In the genomic region with DNA sequence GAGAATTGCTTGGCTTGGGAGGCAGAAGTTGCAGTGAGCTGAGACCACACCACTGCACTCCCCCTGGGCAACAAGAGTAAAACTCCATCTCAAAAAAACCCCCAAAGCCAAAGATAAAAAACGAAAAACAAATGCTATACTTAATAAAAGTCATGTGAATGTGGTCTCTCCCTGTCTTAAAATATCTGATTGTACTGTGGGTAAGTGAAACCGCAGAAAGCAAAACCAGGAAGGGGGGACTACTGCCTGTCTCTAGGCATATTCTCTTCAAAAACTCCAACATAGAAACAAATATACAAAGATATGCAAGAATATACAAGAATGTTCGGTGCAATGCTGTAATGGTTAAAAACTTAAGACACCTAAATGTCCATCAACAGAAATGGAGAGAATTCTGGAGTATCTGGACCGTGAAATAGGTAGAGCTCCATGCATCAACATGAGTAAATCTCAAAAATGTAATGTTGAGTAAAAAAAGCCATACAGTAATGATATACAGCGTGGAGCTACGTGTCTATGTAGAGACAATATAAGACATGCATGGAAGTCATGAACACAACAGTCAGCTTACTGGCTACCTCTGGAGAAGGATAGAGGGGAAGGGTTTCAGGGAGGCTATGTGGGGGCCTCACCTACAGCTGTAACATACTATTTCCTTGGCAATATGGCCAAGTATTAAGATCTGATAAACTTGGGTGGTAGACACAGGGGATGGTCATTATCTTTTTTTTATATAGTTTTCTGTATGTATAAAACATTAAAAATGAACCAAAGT, we compare ENCODE assay signal across 10 cellular contexts. TPM values are rescaled to one million over a fixed set of nuclear protein-coding genes. Genes with fewer than 3 reads are reported as not detected.
DNase-seq lines count a peak whose midpoint lies in the region; ATAC-seq lines count a peak whose summit lies in the region.
"Had no signal": no experiment of that assay in that cellular context is flagged by ENCODE, and none has a peak within 500 bp of the region (broad histone marks: within the 10 kb centered on the region; RNA-seq: fewer than 3 reads in every experiment).

No MANE protein-coding gene starts in this region.

- no peaks in the 10 kb centered on the region for H3K27me3 ChIP-seq in iPS-18a (ENCODE audit: control insufficient read depth, insufficient read depth, low read length)
- H3K27me3 ChIP-seq: SJSA1 had no signal

- no peaks in the 10 kb centered on the region for H3K27me3 Mint-ChIP-seq in activated CD4-positive, alpha-beta T cell treated with anti-CD3 and anti-CD28 coated beads, Interleukin-2, amount 10 ng/mL, durations not matched to agents 24 days and 14 days
- no peaks in the 10 kb centered on the region for H3K27me3 Mint-ChIP-seq in activated CD4-positive, alpha-beta memory T cell treated with anti-CD3 and anti-CD28 coated beads for 36 hours
- H3K27me3 Mint-ChIP-seq in stimulated activated naive CD8-positive, alpha-beta T cell treated with anti-CD3 and anti-CD28 coated beads, Interleukin-15, amount 100 ng/mL, for 72 hours, result no peaks in the 10 kb centered on the region

- peaks cover 3% of the 10 kb centered on the region for H3K4me1 ChIP-seq in iPS-18a (ENCODE audit: control insufficient read depth, low read depth, low read length)

- peaks cover 3% of the 10 kb centered on the region for H3K9me3 ChIP-seq in iPS-18a (ENCODE audit: control insufficient read depth, low read depth, low read length)

- H3K36me3 Mint-ChIP-seq in activated CD4-positive, alpha-beta T cell treated with anti-CD3 and anti-CD28 coated beads, Interleukin-2, amount 10 ng/mL, durations not matched to agents 24 days and 14 days (ENCODE audit: low read depth), result peaks cover 68% of the 10 kb centered on the region
- H3K36me3 Mint-ChIP-seq in activated CD4-positive, alpha-beta memory T cell treated with anti-CD3 and anti-CD28 coated beads for 36 hours, result peaks cover 53% of the 10 kb centered on the region

- H3K36me3 ChIP-seq in iPS-18a (ENCODE audit: control insufficient read depth, low read depth, low read length), result peaks cover 16% of the 10 kb centered on the region

- no peak overlapping the region for H3K27ac ChIP-seq in iPS-18a (ENCODE audit: low read length)
- H3K27ac ChIP-seq: SJSA1 had no signal

- POLR2A ChIA-PET in activated CD4-positive, alpha-beta memory T cell treated with anti-CD3 and anti-CD28 coated beads for 36 hours (lab: Charles Lee), result interaction anchor here (0.6 to 1.1 kb wide), 2 partner anchors 38 to 78 kb away, joined by 3 to 5 read pairs; no protein-coding TSS in a partner anchor

- intact Hi-C loops in activated CD4-positive, alpha-beta T cell treated with anti-CD3 and anti-CD28 coated beads, Interleukin-2, amount 10 ng/mL, durations not matched to agents 24 days and 14 days (cut with micrococcal nuclease), result no loop called here
- intact Hi-C loops in activated CD4-positive, alpha-beta memory T cell treated with anti-CD3 and anti-CD28 coated beads for 36 hours (cut with micrococcal nuclease), result no loop called here

- H3K9ac ChIP-seq in iPS-18a (ENCODE audit: low read length), result no peak overlapping the region

- peak overlapping the region; percentile 97 for H3K4me3 Mint-ChIP-seq in activated CD4-positive, alpha-beta T cell treated with anti-CD3 and anti-CD28 coated beads, Interleukin-2, amount 10 ng/mL, durations not matched to agents 24 days and 14 days
- peak overlapping the region; percentile 99 for H3K4me3 Mint-ChIP-seq in activated CD4-positive, alpha-beta memory T cell treated with anti-CD3 and anti-CD28 coated beads for 36 hours
- H3K4me3 Mint-ChIP-seq in stimulated activated naive CD8-positive, alpha-beta T cell treated with anti-CD3 and anti-CD28 coated beads, Interleukin-15, amount 100 ng/mL, for 72 hours, result peak overlapping the region; percentile 93 to 98

- peak overlapping the region; percentile 43 for H3K27ac Mint-ChIP-seq in activated CD4-positive, alpha-beta T cell treated with anti-CD3 and anti-CD28 coated beads, Interleukin-2, amount 10 ng/mL, durations not matched to agents 24 days and 14 days
- H3K27ac Mint-ChIP-seq in activated CD4-positive, alpha-beta memory T cell treated with anti-CD3 and anti-CD28 coated beads for 36 hours, result peak overlapping the region; percentile 99
- peak overlapping the region in 1 of 2 donors; percentile 78 for H3K27ac Mint-ChIP-seq in stimulated activated naive CD8-positive, alpha-beta T cell treated with anti-CD3 and anti-CD28 coated beads, Interleukin-15, amount 100 ng/mL, for 72 hours

- DNase-seq in activated CD4-positive, alpha-beta T cell treated with anti-CD3 and anti-CD28 coated beads, Interleukin-2, amount 10 ng/mL, durations not matched to agents 24 days and 14 days, result no peak
- no peak for DNase-seq in activated CD4-positive, alpha-beta T cell treated with anti-CD3 and anti-CD28 coated beads for 1 hour
- DNase-seq in activated CD4-positive, alpha-beta memory T cell treated with anti-CD3 and anti-CD28 coated beads for 36 hours, result no peak
- no peak for DNase-seq in stimulated activated naive CD8-positive, alpha-beta T cell treated with anti-CD3 and anti-CD28 coated beads, Interleukin-15, amount 100 ng/mL, for 72 hours
- no peak for DNase-seq in NCI-H1417 treated with DMSO at 0.1 percent for 48 hours (lab: John Stamatoyannopoulos, UW)
- DNase-seq: C1 segment of cervical spinal cord had no signal

- no peak for ATAC-seq in stimulated activated naive CD8-positive, alpha-beta T cell treated with anti-CD3 and anti-CD28 coated beads, Interleukin-15, amount 100 ng/mL, for 72 hours
- ATAC-seq in GM21528 (IDR thresholded peaks at IDR 0.05; ENCODE audit: low FRiP score, unreplicated experiment), result no peak
- no peak for ATAC-seq in GM19035 (IDR thresholded peaks at IDR 0.05; ENCODE audit: unreplicated experiment)

- CTCF ChIA-PET in activated CD4-positive, alpha-beta memory T cell treated with anti-CD3 and anti-CD28 coated beads for 36 hours (lab: Charles Lee), result no interaction called here

- peaks cover 18% of the 10 kb centered on the region for H3K4me1 Mint-ChIP-seq in activated CD4-positive, alpha-beta T cell treated with anti-CD3 and anti-CD28 coated beads, Interleukin-2, amount 10 ng/mL, durations not matched to agents 24 days and 14 days
- H3K4me1 Mint-ChIP-seq in activated CD4-positive, alpha-beta memory T cell treated with anti-CD3 and anti-CD28 coated beads for 36 hours (ENCODE audit: low read depth), result peaks cover 21% of the 10 kb centered on the region
- peaks cover 32% of the 10 kb centered on the region for H3K4me1 Mint-ChIP-seq in stimulated activated naive CD8-positive, alpha-beta T cell treated with anti-CD3 and anti-CD28 coated beads, Interleukin-15, amount 100 ng/mL, for 72 hours

- H3K9me3 Mint-ChIP-seq in activated CD4-positive, alpha-beta T cell treated with anti-CD3 and anti-CD28 coated beads, Interleukin-2, amount 10 ng/mL, durations not matched to agents 24 days and 14 days, result peaks cover 6% of the 10 kb centered on the region
- peaks cover 14% of the 10 kb centered on the region for H3K9me3 Mint-ChIP-seq in activated CD4-positive, alpha-beta memory T cell treated with anti-CD3 and anti-CD28 coated beads for 36 hours
- peaks cover 20 to 23% of the 10 kb centered on the region in 2 donors for H3K9me3 Mint-ChIP-seq in stimulated activated naive CD8-positive, alpha-beta T cell treated with anti-CD3 and anti-CD28 coated beads, Interleukin-15, amount 100 ng/mL, for 72 hours

- peak overlapping the region; percentile 95 for H3K4me3 ChIP-seq in iPS-18a (ENCODE audit: low read length)

RNA-seq across cellular contexts. Expression of a gene that starts 2.1 kb away (rescaled TPM):
- total RNA-seq in activated CD4-positive, alpha-beta T cell treated with anti-CD3 and anti-CD28 coated beads, Interleukin-2, amount 10 ng/mL, durations not matched to agents 24 days and 14 days, result 38.1 and 38.7 TPM in 2 replicates
- 10 to 100 TPM; 26.2 to 27.7 TPM for total RNA-seq in activated CD4-positive, alpha-beta memory T cell treated with anti-CD3 and anti-CD28 coated beads for 36 hours

RNA-seq across cellular contexts. Expression of a gene that starts 6.5 kb away (rescaled TPM):
- total RNA-seq in activated CD4-positive, alpha-beta T cell treated with anti-CD3 and anti-CD28 coated beads, Interleukin-2, amount 10 ng/mL, durations not matched to agents 24 days and 14 days, result 7.2 TPM in 2 replicates
- 1 to 10 TPM; 7.6 to 7.7 TPM for total RNA-seq in activated CD4-positive, alpha-beta memory T cell treated with anti-CD3 and anti-CD28 coated beads for 36 hours

RNA-seq across cellular contexts. Expression of a gene that starts 25.3 kb away (rescaled TPM):
- total RNA-seq in activated CD4-positive, alpha-beta T cell treated with anti-CD3 and anti-CD28 coated beads, Interleukin-2, amount 10 ng/mL, durations not matched to agents 24 days and 14 days, result 22.6 and 23.6 TPM in 2 replicates
- total RNA-seq in activated CD4-positive, alpha-beta memory T cell treated with anti-CD3 and anti-CD28 coated beads for 36 hours, result 10 to 100 TPM; 14.2 to 15.6 TPM

RNA-seq across cellular contexts. Expression of a gene that starts 32.0 kb away (rescaled TPM):
- 380 and 393 TPM in 2 replicates for total RNA-seq in activated CD4-positive, alpha-beta T cell treated with anti-CD3 and anti-CD28 coated beads, Interleukin-2, amount 10 ng/mL, durations not matched to agents 24 days and 14 days
- 100 to 1,000 TPM; 366 to 374 TPM for total RNA-seq in activated CD4-positive, alpha-beta memory T cell treated with anti-CD3 and anti-CD28 coated beads for 36 hours

RNA-seq across cellular contexts. Expression of a gene that starts 54.0 kb away (rescaled TPM):
- total RNA-seq in activated CD4-positive, alpha-beta T cell treated with anti-CD3 and anti-CD28 coated beads, Interleukin-2, amount 10 ng/mL, durations not matched to agents 24 days and 14 days, result 4.7 and 5.8 TPM in 2 replicates
- total RNA-seq in activated CD4-positive, alpha-beta memory T cell treated with anti-CD3 and anti-CD28 coated beads for 36 hours, result 1 to 10 TPM; 4.0 to 4.8 TPM
